ENCODE assay signal across 1 cellular context in the genomic region with DNA sequence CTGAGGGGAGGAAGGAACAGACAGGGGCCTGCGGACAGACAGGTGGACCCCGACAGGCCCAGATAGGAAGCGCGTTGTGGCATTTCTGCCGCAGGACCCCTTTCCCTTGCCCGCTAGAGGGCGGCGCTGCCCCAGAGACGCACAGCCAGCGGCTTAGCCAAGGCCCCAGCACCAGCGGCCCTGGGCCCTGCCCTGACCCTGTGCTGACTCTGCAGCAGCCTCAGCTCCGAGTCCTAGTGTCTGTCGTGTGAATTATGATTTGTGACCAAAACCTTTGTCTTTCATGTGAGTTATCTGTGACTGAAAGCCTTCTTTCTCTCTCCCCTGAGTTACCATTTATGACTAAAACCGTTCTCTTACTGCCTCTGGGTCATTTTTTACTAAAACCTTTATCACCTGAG.
A peak's percentile ranks its signal among the peaks of the same experiment; 100 is the strongest.
TF ChIP-seq lines count a peak whose summit lies in the region.

No MANE protein-coding gene starts in this region.

TF ChIP-seq in H1, 55 proteins besides CTCF, POLR2A, EP300 and RAD21 (continued from another document):
- TF ChIP-seq, protein P1, sequence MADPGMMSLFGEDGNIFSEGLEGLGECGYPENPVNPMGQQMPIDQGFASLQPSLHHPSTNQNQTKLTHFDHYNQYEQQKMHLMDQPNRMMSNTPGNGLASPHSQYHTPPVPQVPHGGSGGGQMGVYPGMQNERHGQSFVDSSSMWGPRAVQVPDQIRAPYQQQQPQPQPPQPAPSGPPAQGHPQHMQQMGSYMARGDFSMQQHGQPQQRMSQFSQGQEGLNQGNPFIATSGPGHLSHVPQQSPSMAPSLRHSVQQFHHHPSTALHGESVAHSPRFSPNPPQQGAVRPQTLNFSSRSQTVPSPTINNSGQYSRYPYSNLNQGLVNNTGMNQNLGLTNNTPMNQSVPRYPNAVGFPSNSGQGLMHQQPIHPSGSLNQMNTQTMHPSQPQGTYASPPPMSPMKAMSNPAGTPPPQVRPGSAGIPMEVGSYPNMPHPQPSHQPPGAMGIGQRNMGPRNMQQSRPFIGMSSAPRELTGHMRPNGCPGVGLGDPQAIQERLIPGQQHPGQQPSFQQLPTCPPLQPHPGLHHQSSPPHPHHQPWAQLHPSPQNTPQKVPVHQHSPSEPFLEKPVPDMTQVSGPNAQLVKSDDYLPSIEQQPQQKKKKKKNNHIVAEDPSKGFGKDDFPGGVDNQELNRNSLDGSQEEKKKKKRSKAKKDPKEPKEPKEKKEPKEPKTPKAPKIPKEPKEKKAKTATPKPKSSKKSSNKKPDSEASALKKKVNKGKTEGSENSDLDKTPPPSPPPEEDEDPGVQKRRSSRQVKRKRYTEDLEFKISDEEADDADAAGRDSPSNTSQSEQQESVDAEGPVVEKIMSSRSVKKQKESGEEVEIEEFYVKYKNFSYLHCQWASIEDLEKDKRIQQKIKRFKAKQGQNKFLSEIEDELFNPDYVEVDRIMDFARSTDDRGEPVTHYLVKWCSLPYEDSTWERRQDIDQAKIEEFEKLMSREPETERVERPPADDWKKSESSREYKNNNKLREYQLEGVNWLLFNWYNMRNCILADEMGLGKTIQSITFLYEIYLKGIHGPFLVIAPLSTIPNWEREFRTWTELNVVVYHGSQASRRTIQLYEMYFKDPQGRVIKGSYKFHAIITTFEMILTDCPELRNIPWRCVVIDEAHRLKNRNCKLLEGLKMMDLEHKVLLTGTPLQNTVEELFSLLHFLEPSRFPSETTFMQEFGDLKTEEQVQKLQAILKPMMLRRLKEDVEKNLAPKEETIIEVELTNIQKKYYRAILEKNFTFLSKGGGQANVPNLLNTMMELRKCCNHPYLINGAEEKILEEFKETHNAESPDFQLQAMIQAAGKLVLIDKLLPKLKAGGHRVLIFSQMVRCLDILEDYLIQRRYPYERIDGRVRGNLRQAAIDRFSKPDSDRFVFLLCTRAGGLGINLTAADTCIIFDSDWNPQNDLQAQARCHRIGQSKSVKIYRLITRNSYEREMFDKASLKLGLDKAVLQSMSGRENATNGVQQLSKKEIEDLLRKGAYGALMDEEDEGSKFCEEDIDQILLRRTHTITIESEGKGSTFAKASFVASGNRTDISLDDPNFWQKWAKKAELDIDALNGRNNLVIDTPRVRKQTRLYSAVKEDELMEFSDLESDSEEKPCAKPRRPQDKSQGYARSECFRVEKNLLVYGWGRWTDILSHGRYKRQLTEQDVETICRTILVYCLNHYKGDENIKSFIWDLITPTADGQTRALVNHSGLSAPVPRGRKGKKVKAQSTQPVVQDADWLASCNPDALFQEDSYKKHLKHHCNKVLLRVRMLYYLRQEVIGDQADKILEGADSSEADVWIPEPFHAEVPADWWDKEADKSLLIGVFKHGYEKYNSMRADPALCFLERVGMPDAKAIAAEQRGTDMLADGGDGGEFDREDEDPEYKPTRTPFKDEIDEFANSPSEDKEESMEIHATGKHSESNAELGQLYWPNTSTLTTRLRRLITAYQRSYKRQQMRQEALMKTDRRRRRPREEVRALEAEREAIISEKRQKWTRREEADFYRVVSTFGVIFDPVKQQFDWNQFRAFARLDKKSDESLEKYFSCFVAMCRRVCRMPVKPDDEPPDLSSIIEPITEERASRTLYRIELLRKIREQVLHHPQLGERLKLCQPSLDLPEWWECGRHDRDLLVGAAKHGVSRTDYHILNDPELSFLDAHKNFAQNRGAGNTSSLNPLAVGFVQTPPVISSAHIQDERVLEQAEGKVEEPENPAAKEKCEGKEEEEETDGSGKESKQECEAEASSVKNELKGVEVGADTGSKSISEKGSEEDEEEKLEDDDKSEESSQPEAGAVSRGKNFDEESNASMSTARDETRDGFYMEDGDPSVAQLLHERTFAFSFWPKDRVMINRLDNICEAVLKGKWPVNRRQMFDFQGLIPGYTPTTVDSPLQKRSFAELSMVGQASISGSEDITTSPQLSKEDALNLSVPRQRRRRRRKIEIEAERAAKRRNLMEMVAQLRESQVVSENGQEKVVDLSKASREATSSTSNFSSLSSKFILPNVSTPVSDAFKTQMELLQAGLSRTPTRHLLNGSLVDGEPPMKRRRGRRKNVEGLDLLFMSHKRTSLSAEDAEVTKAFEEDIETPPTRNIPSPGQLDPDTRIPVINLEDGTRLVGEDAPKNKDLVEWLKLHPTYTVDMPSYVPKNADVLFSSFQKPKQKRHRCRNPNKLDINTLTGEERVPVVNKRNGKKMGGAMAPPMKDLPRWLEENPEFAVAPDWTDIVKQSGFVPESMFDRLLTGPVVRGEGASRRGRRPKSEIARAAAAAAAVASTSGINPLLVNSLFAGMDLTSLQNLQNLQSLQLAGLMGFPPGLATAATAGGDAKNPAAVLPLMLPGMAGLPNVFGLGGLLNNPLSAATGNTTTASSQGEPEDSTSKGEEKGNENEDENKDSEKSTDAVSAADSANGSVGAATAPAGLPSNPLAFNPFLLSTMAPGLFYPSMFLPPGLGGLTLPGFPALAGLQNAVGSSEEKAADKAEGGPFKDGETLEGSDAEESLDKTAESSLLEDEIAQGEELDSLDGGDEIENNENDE (IDR thresholded peaks at IDR 0.05; ENCODE audit: insufficient replicate concordance, low read length) = no peak
- TF ChIP-seq, protein P2, sequence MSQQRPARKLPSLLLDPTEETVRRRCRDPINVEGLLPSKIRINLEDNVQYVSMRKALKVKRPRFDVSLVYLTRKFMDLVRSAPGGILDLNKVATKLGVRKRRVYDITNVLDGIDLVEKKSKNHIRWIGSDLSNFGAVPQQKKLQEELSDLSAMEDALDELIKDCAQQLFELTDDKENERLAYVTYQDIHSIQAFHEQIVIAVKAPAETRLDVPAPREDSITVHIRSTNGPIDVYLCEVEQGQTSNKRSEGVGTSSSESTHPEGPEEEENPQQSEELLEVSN (IDR thresholded peaks at IDR 0.05) = no peak
- TF ChIP-seq GABPA (IDR thresholded peaks at IDR 0.05; ENCODE audit: borderline replicate concordance, insufficient read depth, low read length) (peak; percentile 84; the same call in 1 of the 2 replicates), RBBP5 (IDR thresholded peaks at IDR 0.05; ENCODE audit: borderline replicate concordance, low read depth, low read length) (no peak), SAP30 (IDR thresholded peaks at IDR 0.05; ENCODE audit: insufficient read depth, insufficient replicate concordance, low read length) (no peak), POLR2AphosphoS5 (IDR thresholded peaks at IDR 0.05; ENCODE audit: low read depth, low read length) (no peak), CHD2 (IDR thresholded peaks at IDR 0.05; ENCODE audit: low read length) (peak; percentile 33; the same call in 1 of the 2 replicates), GTF2F1 (IDR thresholded peaks at IDR 0.05; ENCODE audit: borderline replicate concordance, low read depth, low read length) (no peak), TEAD4 (IDR thresholded peaks at IDR 0.05; ENCODE audit: low read depth, low read length) (0 out of 2 replicates have a peak, but pooled peaks have one; percentile 25), HDAC6 (IDR thresholded peaks at IDR 0.05; ENCODE audit: low read depth, low read length) (no peak), SIRT6 (IDR thresholded peaks at IDR 0.05; ENCODE audit: low read length) (no peak), MAFK (IDR thresholded peaks at IDR 0.05; ENCODE audit: low read depth, low read length) (no peak), CHD1 (IDR thresholded peaks at IDR 0.05; ENCODE audit: low read depth, low read length) (no peak), KDM4A (IDR thresholded peaks at IDR 0.05; ENCODE audit: low read depth, low read length, severe bottlenecking) (no peak), SIN3A (conservative IDR thresholded peaks at IDR 0.05 in 1 of 2, IDR thresholded peaks at IDR 0.05 in 1 of 2; ENCODE audit: low read depth in 1 of 2, low read length in 2 of 2) (0 out of 4 replicates have a peak, but pooled peaks of 1 of the 2 experiments have one; percentile 28)
- TF ChIP-seq, protein P3, sequence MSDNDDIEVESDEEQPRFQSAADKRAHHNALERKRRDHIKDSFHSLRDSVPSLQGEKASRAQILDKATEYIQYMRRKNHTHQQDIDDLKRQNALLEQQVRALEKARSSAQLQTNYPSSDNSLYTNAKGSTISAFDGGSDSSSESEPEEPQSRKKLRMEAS (IDR thresholded peaks at IDR 0.05) = 0 out of 2 replicates have a peak, but pooled peaks have one; percentile 22
TF ChIP-seq in H1: peak in this region for 6.
